31 cellular contexts compared by ENCODE assay signal in the genomic region with DNA sequence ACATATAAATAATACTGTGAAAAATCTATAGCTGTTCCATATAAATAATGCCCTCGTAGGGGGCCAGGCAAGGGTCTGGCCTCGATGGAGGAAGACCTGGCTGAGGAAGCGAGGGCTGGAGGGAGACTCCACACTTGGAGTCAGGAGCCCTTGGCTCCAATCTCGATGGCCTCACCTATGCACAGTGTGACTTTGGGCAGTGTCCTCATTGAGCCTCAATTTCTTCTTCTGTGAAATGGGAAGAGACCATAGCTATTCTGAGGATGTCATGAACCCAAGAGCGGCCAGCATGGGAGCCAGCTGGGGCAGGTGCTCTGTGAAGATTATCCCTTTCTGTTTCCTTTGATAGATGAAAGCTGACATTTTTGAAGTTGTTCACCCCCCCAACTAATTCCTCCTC. TPM values are rescaled to one million over a fixed set of nuclear protein-coding genes. Genes with fewer than 3 reads are reported as not detected.
"Had no signal": no experiment of that assay in that cellular context is flagged by ENCODE, and none has a peak within 500 bp of the region (broad histone marks: within the 10 kb centered on the region; RNA-seq: fewer than 3 reads in every experiment).

No MANE protein-coding gene starts in this region.

- H3K9me3 ChIP-seq: adrenal gland, body of pancreas, colonic mucosa, esophagus squamous epithelium, gastroesophageal sphincter had no signal

- H3K27ac ChIP-seq: body of pancreas, colonic mucosa, epithelial cell of prostate, esophagus squamous epithelium had no signal

- H3K4me1 ChIP-seq: adrenal gland, body of pancreas, colonic mucosa had no signal

- H3K27me3 ChIP-seq: adrenal gland, body of pancreas, colonic mucosa, esophagus squamous epithelium, gastroesophageal sphincter had no signal

- H3K4me3 ChIP-seq: adrenal gland, body of pancreas, colonic mucosa, esophagus squamous epithelium, gastroesophageal sphincter had no signal

- ATAC-seq: activated CD4-positive, alpha-beta T cell treated with anti-CD3 and anti-CD28 coated beads for 36 hours; activated CD8-positive, alpha-beta memory T cell treated with anti-CD3 and anti-CD28 coated beads, Interleukin-2, amount 10 ng/mL, durations not matched to agents 7 days and 5 days; activated CD8-positive, alpha-beta T cell treated with anti-CD3 and anti-CD28 coated beads, Interleukin-2, amount 10 ng/mL, durations not matched to agents 7 days and 5 days; activated naive CD8-positive, alpha-beta T cell treated with anti-CD3 and anti-CD28 coated beads, Interleukin-2, amount 50 U/mL, for 24 hours; body of pancreas; gastroesophageal sphincter had no signal

- H3K36me3 ChIP-seq: adrenal gland, colonic mucosa had no signal

- DNase-seq: activated CD4-positive, alpha-beta memory T cell treated with anti-CD3 and anti-CD28 coated beads for 36 hours; activated CD4-positive, alpha-beta T cell treated with anti-CD3 and anti-CD28 coated beads for 36 hours; activated CD4-positive, alpha-beta T cell treated with anti-CD3 and anti-CD28 coated beads, Interleukin-2, amount 10 ng/mL, durations not matched to agents 24 days and 14 days; activated CD4-positive, CD25-positive, alpha-beta regulatory T cell; activated CD4-positive, CD25-positive, alpha-beta regulatory T cell treated with anti-CD3 and anti-CD28 coated beads, Interleukin-2, amount 50 U/mL, for 72 hours; activated CD8-positive, alpha-beta memory T cell treated with anti-CD3 and anti-CD28 coated beads, Interleukin-2, amount 10 ng/mL, durations not matched to agents 7 days and 5 days; activated CD8-positive, alpha-beta memory T cell treated with anti-CD3 and anti-CD28 coated beads, Interleukin-2, amount 50 U/mL, for 4 hours; activated CD8-positive, alpha-beta T cell treated with anti-CD3 and anti-CD28 coated beads, Interleukin-2, amount 10 ng/mL, durations not matched to agents 7 days and 5 days; activated effector memory CD4-positive, alpha-beta T cell treated with anti-CD3 and anti-CD28 coated beads, Interleukin-2, amount 50 U/mL, for 16 hours; activated naive CD4-positive, alpha-beta T cell treated with anti-CD3 and anti-CD28 coated beads for 36 hours; activated naive CD8-positive, alpha-beta T cell treated with anti-CD3 and anti-CD28 coated beads for 36 hours; activated naive CD8-positive, alpha-beta T cell treated with anti-CD3 and anti-CD28 coated beads, Interleukin-2, amount 50 U/mL, for 24 hours; activated T-cell treated with anti-CD3 and anti-CD28 coated beads, Interleukin-2, amount 50 U/mL, for 1 hour; activated T-cell treated with anti-CD3 and anti-CD28 coated beads, Interleukin-2, amount 50 U/mL, for 48 hours; adrenal gland; amygdala; aorta; body of pancreas; central memory CD4-positive, alpha-beta T cell; cerebellar nuclear complex; colonic mucosa; effector CD8-positive, alpha-beta T cell; esophagus squamous epithelium; foreskin melanocyte; T-helper 2 cell had no signal

RNA-seq across cellular contexts. Expression of gene ANGPTL2, which starts 24.8 kb away (rescaled TPM):
- total RNA-seq: activated CD4-positive, alpha-beta memory T cell treated with anti-CD3 and anti-CD28 coated beads for 36 hours; activated CD4-positive, alpha-beta T cell treated with anti-CD3 and anti-CD28 coated beads for 36 hours; activated CD4-positive, alpha-beta T cell treated with anti-CD3 and anti-CD28 coated beads, Interleukin-2, amount 10 ng/mL, durations not matched to agents 24 days and 14 days; activated CD8-positive, alpha-beta memory T cell treated with anti-CD3 and anti-CD28 coated beads for 36 hours; activated CD8-positive, alpha-beta memory T cell treated with anti-CD3 and anti-CD28 coated beads, Interleukin-2, amount 10 ng/mL, durations not matched to agents 7 days and 5 days; activated CD8-positive, alpha-beta T cell treated with anti-CD3 and anti-CD28 coated beads, Interleukin-2, amount 10 ng/mL, durations not matched to agents 7 days and 5 days; activated naive CD4-positive, alpha-beta T cell treated with anti-CD3 and anti-CD28 coated beads for 36 hours; activated naive CD8-positive, alpha-beta T cell treated with anti-CD3 and anti-CD28 coated beads for 36 hours; activated T-helper 1 cell treated with anti-CD3 and anti-CD28 coated beads, Interleukin-12 subunit alpha, Interleukin-12 subunit beta, Interleukin-2, Interleukin-4 antibody, amounts not matched to agents 30 ng/mL and 10 ng/mL and 1 ng/mL, durations not matched to agents 14 hours and 24 hours and 36 hours; activated T-helper 2 cell treated with anti-CD3 and anti-CD28 coated beads, Interferon-gamma antibody, Interleukin-2, Interleukin-4, amounts not matched to agents 10 μg/mL and 5 μg/mL and 100 μg/mL, durations not matched to agents 14 hours and 24 hours and 36 hours; T-helper 1 cell treated with Interleukin-12 subunit alpha and Interleukin-12 subunit beta and Interleukin-4 antibody, amounts not matched to agents 30 ng/mL and 1 ng/mL, for 36 hours had no signal
